In the genomic region with DNA sequence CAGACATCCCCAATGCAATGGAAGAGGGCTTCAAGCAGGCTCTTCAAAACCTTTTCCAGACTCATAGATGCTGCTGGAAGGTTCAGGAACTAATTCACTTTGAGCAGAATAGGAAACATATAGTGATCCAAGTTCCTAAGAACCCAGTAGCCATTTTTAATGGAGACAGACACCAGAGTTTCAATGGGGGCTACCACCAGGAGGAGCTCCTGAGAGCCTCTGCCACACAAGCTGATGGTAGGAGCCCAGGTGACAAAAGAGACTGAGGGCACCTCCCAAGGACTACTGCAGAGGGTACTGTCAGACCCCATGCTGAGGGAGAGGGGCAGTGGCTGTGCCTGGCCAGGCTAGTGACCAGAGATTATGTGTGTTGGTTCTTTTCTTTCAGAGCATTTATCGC, we compare ENCODE assay signal across 2 cellular contexts.
TF ChIP-seq lines count a peak whose summit lies in the region.

No MANE protein-coding gene starts in this region.

TF ChIP-seq in SK-N-SH, 30 proteins besides CTCF, POLR2A, EP300 and RAD21 (continued from another document):
- no peak for TF ChIP-seq NRF1 (IDR thresholded peaks at IDR 0.05; ENCODE audit: low read depth, low read length)
- TF ChIP-seq SMC3 (IDR thresholded peaks at IDR 0.05; ENCODE audit: low read depth, low read length), result no peak
- no peak for TF ChIP-seq FOXM1 (IDR thresholded peaks at IDR 0.05; ENCODE audit: low read depth)
- no peak for TF ChIP-seq RFX5 (IDR thresholded peaks at IDR 0.05; ENCODE audit: low read length)
- no peak for TF ChIP-seq RCOR1 (IDR thresholded peaks at IDR 0.05; ENCODE audit: low read length)

TF ChIP-seq in SK-N-SH treated with all-trans-retinoic acid at 6 μM for 48 hours, 23 proteins besides CTCF, POLR2A, EP300 and RAD21 (continued from another document):
- TF ChIP-seq, protein P1, sequence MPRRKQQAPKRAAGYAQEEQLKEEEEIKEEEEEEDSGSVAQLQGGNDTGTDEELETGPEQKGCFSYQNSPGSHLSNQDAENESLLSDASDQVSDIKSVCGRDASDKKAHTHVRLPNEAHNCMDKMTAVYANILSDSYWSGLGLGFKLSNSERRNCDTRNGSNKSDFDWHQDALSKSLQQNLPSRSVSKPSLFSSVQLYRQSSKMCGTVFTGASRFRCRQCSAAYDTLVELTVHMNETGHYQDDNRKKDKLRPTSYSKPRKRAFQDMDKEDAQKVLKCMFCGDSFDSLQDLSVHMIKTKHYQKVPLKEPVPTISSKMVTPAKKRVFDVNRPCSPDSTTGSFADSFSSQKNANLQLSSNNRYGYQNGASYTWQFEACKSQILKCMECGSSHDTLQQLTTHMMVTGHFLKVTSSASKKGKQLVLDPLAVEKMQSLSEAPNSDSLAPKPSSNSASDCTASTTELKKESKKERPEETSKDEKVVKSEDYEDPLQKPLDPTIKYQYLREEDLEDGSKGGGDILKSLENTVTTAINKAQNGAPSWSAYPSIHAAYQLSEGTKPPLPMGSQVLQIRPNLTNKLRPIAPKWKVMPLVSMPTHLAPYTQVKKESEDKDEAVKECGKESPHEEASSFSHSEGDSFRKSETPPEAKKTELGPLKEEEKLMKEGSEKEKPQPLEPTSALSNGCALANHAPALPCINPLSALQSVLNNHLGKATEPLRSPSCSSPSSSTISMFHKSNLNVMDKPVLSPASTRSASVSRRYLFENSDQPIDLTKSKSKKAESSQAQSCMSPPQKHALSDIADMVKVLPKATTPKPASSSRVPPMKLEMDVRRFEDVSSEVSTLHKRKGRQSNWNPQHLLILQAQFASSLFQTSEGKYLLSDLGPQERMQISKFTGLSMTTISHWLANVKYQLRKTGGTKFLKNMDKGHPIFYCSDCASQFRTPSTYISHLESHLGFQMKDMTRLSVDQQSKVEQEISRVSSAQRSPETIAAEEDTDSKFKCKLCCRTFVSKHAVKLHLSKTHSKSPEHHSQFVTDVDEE (CRISPR knock-in tag; IDR thresholded peaks at IDR 0.05), result no peak
- TF ChIP-seq PPARA (CRISPR knock-in tag; IDR thresholded peaks at IDR 0.05; ENCODE audit: borderline replicate concordance) (no peak), SNAI2 (CRISPR knock-in tag; IDR thresholded peaks at IDR 0.05) (no peak), CSDC2 (CRISPR knock-in tag; IDR thresholded peaks at IDR 0.05) (no peak), ZNF70 (CRISPR knock-in tag; IDR thresholded peaks at IDR 0.05) (no peak), ZC3H10 (CRISPR knock-in tag; IDR thresholded peaks at IDR 0.05) (no peak)
